ENCODE assay signal across 2 cellular contexts in genomic region chr1:152112885-152113432, GRCh38.
TF ChIP-seq lines count a peak whose summit lies in the region.

No MANE protein-coding gene starts in this region.

TF ChIP-seq in H1, 55 proteins besides CTCF, POLR2A, EP300 and RAD21:
- TF ChIP-seq POU5F1 (IDR thresholded peaks at IDR 0.05; ENCODE audit: low read depth, low read length) (no peak), HDAC6 (IDR thresholded peaks at IDR 0.05; ENCODE audit: low read depth, low read length) (no peak), EZH2 (IDR thresholded peaks at IDR 0.05; ENCODE audit: low read depth, low read length, severe bottlenecking) (peak; percentile 34)

TF ChIP-seq in neural cell, 6 proteins besides CTCF, POLR2A, EP300 and RAD21:
- TF ChIP-seq REST (IDR thresholded peaks at IDR 0.05; ENCODE audit: borderline replicate concordance): no peak
TF ChIP-seq in neural cell: peak in this region for 0.
